20 cellular contexts compared by ENCODE assay signal in genomic region chr10:128059915-128060314, GRCh38.
DNase-seq lines count a peak whose midpoint lies in the region; ATAC-seq, FAIRE-seq and TF ChIP-seq lines count a peak whose summit lies in the region.
"Had no signal": no experiment of that assay in that cellular context is flagged by ENCODE, and none has a peak within 500 bp of the region (broad histone marks: within the 10 kb centered on the region; RNA-seq: fewer than 3 reads in every experiment).

No MANE protein-coding gene starts in this region.

- POLR2A ChIA-PET in T-cell (lab: Charles Lee) = interaction anchor here in 1 of 2 donors (7.2 kb wide), 1 partner anchor 11 kb away, joined by 62 read pairs; no protein-coding TSS in a partner anchor
- POLR2A ChIA-PET in endothelial cell of umbilical vein (lab: Charles Lee) = no interaction called here

- TF ChIP-seq CTCF in endothelial cell of umbilical vein (IDR thresholded peaks at IDR 0.05; ENCODE audit: extremely low read depth in 1 of 2, insufficient read depth in 1 of 2, low read depth in 1 of 2, low read length in 2 of 2) = no peak

- H3K4me2 ChIP-seq in endothelial cell of umbilical vein (ENCODE audit: insufficient read depth, low read length) = no peak overlapping the region

- H3K9me3 ChIP-seq in endothelial cell of umbilical vein (replicated peaks; ENCODE audit: control insufficient read depth, insufficient read depth, low read length) (no peaks in the 10 kb centered on the region), thymus (ENCODE audit: control insufficient read depth) (no peaks in the 10 kb centered on the region)
- H3K9me3 ChIP-seq: colonic mucosa, ovary, suprapubic skin had no signal

- peaks cover 19 to 52% of the 10 kb centered on the region in 2 experiments for H3K36me3 ChIP-seq in endothelial cell of umbilical vein (ENCODE audit: control insufficient read depth in 2 of 2, extremely low read depth in 1 of 2, insufficient read depth in 2 of 2, low read length in 2 of 2)
- peaks cover 43% of the 10 kb centered on the region for H3K36me3 ChIP-seq in thymus (ENCODE audit: control insufficient read depth, insufficient read depth)
- H3K36me3 ChIP-seq in H7 (replicated peaks; ENCODE audit: control insufficient read depth, insufficient read depth, low read length) = no peaks in the 10 kb centered on the region
- H3K36me3 ChIP-seq: colonic mucosa, ovary had no signal

- no peaks in the 10 kb centered on the region for H3K27me3 ChIP-seq in endothelial cell of umbilical vein (ENCODE audit: control insufficient read depth in 2 of 2, insufficient read depth in 2 of 2, low read length in 2 of 2)
- H3K27me3 ChIP-seq in thymus (ENCODE audit: control insufficient read depth, insufficient read depth) = no peaks in the 10 kb centered on the region
- H3K27me3 ChIP-seq in H7 (ENCODE audit: control insufficient read depth, insufficient read depth, low read length) = no peaks in the 10 kb centered on the region
- H3K27me3 ChIP-seq: colonic mucosa, ovary, suprapubic skin had no signal

- H3K27ac ChIP-seq in endothelial cell of umbilical vein (ENCODE audit: insufficient read depth, low read depth, low read length) = no peak overlapping the region
- H3K27ac ChIP-seq in thymus (ENCODE audit: low read depth) = peak overlapping the region; percentile 22
- H3K27ac ChIP-seq: colonic mucosa, ovary, suprapubic skin had no signal

- H3K9ac ChIP-seq in endothelial cell of umbilical vein (replicated peaks; ENCODE audit: extremely low read depth, insufficient read depth, low read length) = no peak overlapping the region

- DNase-seq in cardiac septum (ENCODE audit: low spot score) = peak; percentile 17
- no peak for DNase-seq in left ventricle myocardium superior
- no peak for DNase-seq in T-cell
- no peak for DNase-seq in endothelial cell of umbilical vein (ENCODE audit: low read depth, low spot score)
- no peak for DNase-seq in stimulated activated CD4-positive, alpha-beta T cell treated with anti-CD3 and anti-CD28 coated beads, Interleukin-1b, Interleukin-23, amount 100 ng/mL, for 48 hours
- DNase-seq in H7 = no peak
- no peak for DNase-seq in activated CD4-positive, CD25-positive, alpha-beta regulatory T cell treated with anti-CD3 and anti-CD28 coated beads, Interleukin-2, amount 50 U/mL, for 72 hours
- DNase-seq: activated CD4-positive, alpha-beta memory T cell treated with anti-CD3 and anti-CD28 coated beads, Interleukin-2, amount 10 ng/mL, durations not matched to agents 7 days and 5 days; colonic mucosa; foreskin melanocyte; KBM-7; NCI-H1092 treated with DMSO at 0.1 percent for 48 hours; NCI-H2171; NCI-H82; ovary; stimulated activated CD4-positive, alpha-beta T cell treated with anti-CD3 and anti-CD28 coated beads, Interleukin-4, amount 100 ng/mL, for 1 hour had no signal

- no peaks in the 10 kb centered on the region for H3K9me1 ChIP-seq in endothelial cell of umbilical vein (replicated peaks; ENCODE audit: control insufficient read depth, extremely low read depth, insufficient read depth, low read length)

- no peak for ATAC-seq in left ventricle myocardium superior
- ATAC-seq in T-cell (replicated peaks in 1 of 4) = no peak
- ATAC-seq: SK-N-SH treated with all-trans-retinoic acid at 6 μM for 48 hours had no signal

- 70% methylated on average over 2 of the region's 2 CpGs for WGBS in thymus

- H3K9me3 Mint-ChIP-seq in T-cell = no peaks in the 10 kb centered on the region
- H3K9me3 Mint-ChIP-seq: activated CD4-positive, alpha-beta memory T cell treated with anti-CD3 and anti-CD28 coated beads, Interleukin-2, amount 10 ng/mL, durations not matched to agents 7 days and 5 days; activated T-helper 2 cell treated with anti-CD3 and anti-CD28 coated beads, Interferon-gamma antibody, Interleukin-2, Interleukin-4, amounts not matched to agents 10 μg/mL and 5 μg/mL and 100 μg/mL, durations not matched to agents 14 hours and 24 hours and 36 hours had no signal

- peak; percentile 24 for FAIRE-seq in endothelial cell of umbilical vein (lab: Jason Lieb, UNC)

- CTCF ChIA-PET in T-cell (lab: Charles Lee) = no interaction called here
- CTCF ChIA-PET in endothelial cell of umbilical vein (lab: Charles Lee) = interaction anchor here (1.2 to 7.3 kb wide), 3 partner anchors 9 to 48 kb away, joined by 3 to 42 read pairs (median 12); no protein-coding TSS in a partner anchor

- no peak overlapping the region for H2AFZ ChIP-seq in endothelial cell of umbilical vein (ENCODE audit: low read depth, low read length)

- no peaks in the 10 kb centered on the region for H4K20me1 ChIP-seq in endothelial cell of umbilical vein (replicated peaks; ENCODE audit: control insufficient read depth, extremely low read depth, insufficient read depth, low read length)

- no peak for TF ChIP-seq POLR2A in endothelial cell of umbilical vein (IDR thresholded peaks at IDR 0.05; ENCODE audit: low read depth, low read length)

- H3K4me3 ChIP-seq in endothelial cell of umbilical vein (replicated peaks in 1 of 3; ENCODE audit: insufficient read depth in 1 of 3, low read depth in 1 of 3, low read length in 3 of 3) (no peak overlapping the region), thymus (ENCODE audit: low read length) (no peak overlapping the region), H7 (ENCODE audit: insufficient read depth, low read depth, low read length) (no peak overlapping the region)
- H3K4me3 ChIP-seq: colonic mucosa, ovary, suprapubic skin had no signal

- H3K4me1 Mint-ChIP-seq in T-cell = peaks cover 65 to 76% (median 65%) of the 10 kb centered on the region in 3 donors

- H3K36me3 Mint-ChIP-seq in T-cell = peaks cover 37% of the 10 kb centered on the region

- dilution Hi-C loops in endothelial cell of umbilical vein (cut with MboI; ENCODE audit: extremely low pct_ligation_motif_present, low sequenced_read_pairs) = no loop called here

- no peaks in the 10 kb centered on the region for H3K79me2 ChIP-seq in endothelial cell of umbilical vein (ENCODE audit: control insufficient read depth, insufficient read depth, low read length)

- H3K27me3 Mint-ChIP-seq in T-cell = no peaks in the 10 kb centered on the region
- H3K27me3 Mint-ChIP-seq: activated CD4-positive, alpha-beta memory T cell treated with anti-CD3 and anti-CD28 coated beads, Interleukin-2, amount 10 ng/mL, durations not matched to agents 7 days and 5 days had no signal

- H3K4me1 ChIP-seq in endothelial cell of umbilical vein (ENCODE audit: control insufficient read depth, extremely low read depth, insufficient read depth, low read length) = peaks cover 30% of the 10 kb centered on the region
- peaks cover 31% of the 10 kb centered on the region for H3K4me1 ChIP-seq in thymus (ENCODE audit: control insufficient read depth, insufficient read depth, low read length)
- H3K4me1 ChIP-seq: colonic mucosa had no signal

- intact Hi-C loops in cardiac septum (cut with DNase I) = no loop called here
- intact Hi-C loops in left ventricle myocardium superior (cut with micrococcal nuclease) = no loop called here
- intact Hi-C loops in endothelial cell of umbilical vein (cut with micrococcal nuclease) = no loop called here

- H3K27ac Mint-ChIP-seq in T-cell = peak overlapping the region; percentile 9 to 87
- H3K27ac Mint-ChIP-seq: activated CD4-positive, alpha-beta memory T cell treated with anti-CD3 and anti-CD28 coated beads, Interleukin-2, amount 10 ng/mL, durations not matched to agents 7 days and 5 days; activated T-helper 2 cell treated with anti-CD3 and anti-CD28 coated beads, Interferon-gamma antibody, Interleukin-2, Interleukin-4, amounts not matched to agents 10 μg/mL and 5 μg/mL and 100 μg/mL, durations not matched to agents 14 hours and 24 hours and 36 hours had no signal

- no peak overlapping the region for H3K4me3 Mint-ChIP-seq in T-cell
- H3K4me3 Mint-ChIP-seq: activated CD4-positive, alpha-beta memory T cell treated with anti-CD3 and anti-CD28 coated beads, Interleukin-2, amount 10 ng/mL, durations not matched to agents 7 days and 5 days had no signal

- BruUV-seq in endothelial cell of umbilical vein (replicated peaks; lab: Mats Ljungman, UMichigan) = TSS peak; percentile 29

TF ChIP-seq in endothelial cell of umbilical vein, 7 proteins besides CTCF, POLR2A, EP300 and RAD21:
- TF ChIP-seq JUN (IDR thresholded peaks at IDR 0.05; ENCODE audit: borderline replicate concordance, insufficient read depth, insufficient read length, low read depth) (no peak), GATA2 (IDR thresholded peaks at IDR 0.05; ENCODE audit: insufficient read depth, insufficient read length, low read depth, low read length) (no peak), EZH2 (IDR thresholded peaks at IDR 0.05; ENCODE audit: borderline replicate concordance, low read depth, low read length, severe bottlenecking) (no peak), FOS (IDR thresholded peaks at IDR 0.05; ENCODE audit: borderline replicate concordance, insufficient read depth, low read length) (no peak), MAX (IDR thresholded peaks at IDR 0.05; ENCODE audit: insufficient read depth, insufficient read length) (no peak), POLR2AphosphoS5 (IDR thresholded peaks at IDR 0.05; ENCODE audit: insufficient read depth, low read depth, low read length) (no peak), MYC (IDR thresholded peaks at IDR 0.05; ENCODE audit: low read depth, low read length) (no peak)
TF ChIP-seq in endothelial cell of umbilical vein: peak in this region for 0.
